ENCODE assay signal across 27 cellular contexts in the genomic region with DNA sequence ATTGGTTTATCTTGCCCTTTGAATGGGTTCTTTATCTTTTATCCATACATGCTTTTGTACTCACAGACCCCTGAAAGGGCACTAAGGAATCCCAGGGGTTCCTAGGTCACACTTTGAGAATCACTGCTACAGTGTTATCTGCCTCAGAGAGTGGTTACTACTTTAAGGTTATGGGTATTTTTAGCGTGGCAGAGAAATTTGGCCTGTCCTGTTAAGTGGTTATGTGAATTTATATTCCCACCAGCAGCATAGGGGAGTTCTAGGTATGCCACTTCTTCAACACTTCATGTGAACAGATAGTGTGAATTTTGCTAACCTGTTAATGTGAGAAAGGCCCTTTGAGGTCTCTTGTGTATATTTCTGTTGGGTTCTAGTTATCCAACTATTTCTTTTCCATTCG.
"Had no signal": no experiment of that assay in that cellular context is flagged by ENCODE, and none has a peak within 500 bp of the region (broad histone marks: within the 10 kb centered on the region; RNA-seq: fewer than 3 reads in every experiment).

No MANE protein-coding gene starts in this region.

- H3K27me3 Mint-ChIP-seq: progenitor cell of endocrine pancreas; stimulated activated naive B cell treated with anti-CD40 and anti-IgM and Interleukin-4, amounts not matched to agents 10 μg/mL and 1 μg/mL and 100 μg/mL, for 72 hours; stimulated activated naive CD8-positive, alpha-beta T cell treated with anti-CD3 and anti-CD28 coated beads, Interleukin-15, Interleukin-2, amounts not matched to agents 100 ng/mL and 50 ng/mL, for 24 hours had no signal

- H3K36me3 ChIP-seq: neural progenitor cell, ovary, right lobe of liver, thoracic aorta, thyroid gland, tibial nerve, vagina had no signal

- H3K4me3 ChIP-seq: neural progenitor cell, ovary, psoas muscle, right lobe of liver, sigmoid colon, stomach, thoracic aorta, thyroid gland, tibial nerve, upper lobe of left lung, vagina had no signal

- H3K79me2 ChIP-seq: parathyroid adenoma had no signal

- H3K27me3 ChIP-seq: neural progenitor cell, ovary, right lobe of liver, sigmoid colon, stomach, thyroid gland, tibial nerve, upper lobe of left lung, vagina had no signal

- H3K4me2 ChIP-seq: neural progenitor cell had no signal

- H3K9ac ChIP-seq: neural progenitor cell, parathyroid adenoma had no signal

- H3K36me3 Mint-ChIP-seq: natural killer cell, neural progenitor cell had no signal

- H2AFZ ChIP-seq: neural progenitor cell, parathyroid adenoma had no signal

- DNase-seq: natural killer cell; occipital lobe; ovary; posterior cingulate gyrus; psoas muscle; right lobe of liver; sigmoid colon; small intestine; stimulated activated CD4-positive, alpha-beta T cell treated with anti-CD3 and anti-CD28 coated beads, Interleukin-15, amount 100 ng/mL, for 24 hours; stimulated activated CD4-positive, alpha-beta T cell treated with anti-CD3 and anti-CD28 coated beads, Interleukin-2, amount 100 ng/mL, for 24 hours; stimulated activated CD4-positive, alpha-beta T cell treated with anti-CD3 and anti-CD28 coated beads, Interleukin-2, amount 100 ng/mL, for 48 hours; stimulated activated CD4-positive, alpha-beta T cell treated with anti-CD3 and anti-CD28 coated beads, Interleukin-4, amount 100 ng/mL, for 24 hours; stimulated activated naive B cell treated with anti-CD40 and anti-IgM and Interleukin-4, amounts not matched to agents 10 μg/mL and 1 μg/mL and 100 μg/mL, for 72 hours; stimulated activated naive CD4-positive, alpha-beta T cell treated with Interleukin-2 at 50 U/mL for 16 hours; stomach; thyroid gland; trophoblast cell; upper lobe of left lung had no signal

- H3K27ac Mint-ChIP-seq: nephron; neural progenitor cell; progenitor cell of endocrine pancreas; stimulated activated naive B cell treated with anti-CD40 and anti-IgM and Interleukin-4, amounts not matched to agents 10 μg/mL and 1 μg/mL and 100 μg/mL, for 72 hours; stimulated activated naive CD8-positive, alpha-beta T cell treated with anti-CD3 and anti-CD28 coated beads, Interleukin-15, Interleukin-2, amounts not matched to agents 100 ng/mL and 50 ng/mL, for 24 hours had no signal

- H3K4me1 Mint-ChIP-seq: nephron, neural progenitor cell had no signal

- H3K9me3 ChIP-seq: ovary, psoas muscle, right lobe of liver, sigmoid colon, stomach, thoracic aorta, thyroid gland, tibial nerve, upper lobe of left lung, vagina had no signal

- ATAC-seq: natural killer cell; psoas muscle; right lobe of liver; stimulated activated effector memory CD8-positive, alpha-beta T cell treated with anti-CD3 and anti-CD28 coated beads, Interleukin-12 subunit alpha, Interleukin-12 subunit beta, amount 100 ng/mL, for 72 hours; stimulated activated naive B cell treated with anti-CD40 and anti-IgM and Interleukin-4, amounts not matched to agents 10 μg/mL and 1 μg/mL and 100 μg/mL, for 72 hours had no signal

- H3K4me1 ChIP-seq: neural progenitor cell, parathyroid adenoma, right lobe of liver, thyroid gland, tibial nerve, vagina had no signal

- H3K4me3 Mint-ChIP-seq: natural killer cell; nephron; neural progenitor cell; stimulated activated effector memory CD8-positive, alpha-beta T cell treated with anti-CD3 and anti-CD28 coated beads, Interleukin-12 subunit alpha, Interleukin-12 subunit beta, amount 100 ng/mL, for 72 hours; stimulated activated naive B cell treated with anti-CD40 and anti-IgM and Interleukin-4, amounts not matched to agents 10 μg/mL and 1 μg/mL and 100 μg/mL, for 72 hours; stimulated activated naive CD8-positive, alpha-beta T cell treated with anti-CD3 and anti-CD28 coated beads, Interleukin-15, Interleukin-2, amounts not matched to agents 100 ng/mL and 50 ng/mL, for 24 hours had no signal

- H3K27ac ChIP-seq: neural progenitor cell, ovary, parathyroid adenoma, psoas muscle, right lobe of liver, sigmoid colon, stomach, thoracic aorta, thyroid gland, tibial nerve, upper lobe of left lung, vagina had no signal

- H3K9me3 Mint-ChIP-seq: neural progenitor cell; stimulated activated naive CD8-positive, alpha-beta T cell treated with anti-CD3 and anti-CD28 coated beads, Interleukin-15, Interleukin-2, amounts not matched to agents 100 ng/mL and 50 ng/mL, for 24 hours had no signal
